20 cellular contexts compared by ENCODE assay signal in genomic region chr20:44963325-44964215, GRCh38. TPM values are rescaled to one million over a fixed set of nuclear protein-coding genes. Genes with fewer than 3 reads are reported as not detected.
DNase-seq lines count a peak whose midpoint lies in the region; ATAC-seq and TF ChIP-seq lines count a peak whose summit lies in the region.
"Had no signal": no experiment of that assay in that cellular context is flagged by ENCODE, and none has a peak within 500 bp of the region (broad histone marks: within the 10 kb centered on the region; RNA-seq: fewer than 3 reads in every experiment).

No MANE protein-coding gene starts in this region.

- peak overlapping the region; percentile 12 for H3K4me3 Mint-ChIP-seq in T-helper 2 cell treated with Interferon-gamma antibody and Interleukin-4, amounts not matched to agents 5 μg/mL and 100 μg/mL, for 36 hours
- H3K4me3 Mint-ChIP-seq in activated T-helper 17 cell treated with anti-CD3 and anti-CD28 coated beads, Interleukin-2, amount 50 U/mL, for 72 hours = peak overlapping the region; percentile 56
- H3K4me3 Mint-ChIP-seq: central memory CD8-positive, alpha-beta T cell had no signal

- H3K27me3 Mint-ChIP-seq in T-helper 2 cell treated with Interferon-gamma antibody and Interleukin-4, amounts not matched to agents 5 μg/mL and 100 μg/mL, for 36 hours (ENCODE audit: low read depth) = no peaks in the 10 kb centered on the region
- H3K27me3 Mint-ChIP-seq in activated T-helper 17 cell treated with anti-CD3 and anti-CD28 coated beads, Interleukin-2, amount 50 U/mL, for 72 hours = no peaks in the 10 kb centered on the region
- H3K27me3 Mint-ChIP-seq: central memory CD8-positive, alpha-beta T cell had no signal

- H3K27ac Mint-ChIP-seq in T-helper 2 cell treated with Interferon-gamma antibody and Interleukin-4, amounts not matched to agents 5 μg/mL and 100 μg/mL, for 36 hours = peak overlapping the region; percentile 58
- H3K27ac Mint-ChIP-seq in activated T-helper 17 cell treated with anti-CD3 and anti-CD28 coated beads, Interleukin-2, amount 50 U/mL, for 72 hours = peak overlapping the region; percentile 77

- DNase-seq in T-helper 2 cell treated with Interferon-gamma antibody and Interleukin-4, amounts not matched to agents 5 μg/mL and 100 μg/mL, for 36 hours (ENCODE audit: low spot score) = no peak
- DNase-seq in T-helper 2 cell (no peak), NCI-H526 treated with DMSO at 0.1 percent for 48 hours (lab: John Stamatoyannopoulos, UW) (peak; percentile 23), mucosa of descending colon (no peak), NCI-H510A treated with DMSO at 0.1 percent for 48 hours (lab: John Stamatoyannopoulos, UW) (no peak)
- DNase-seq: activated CD4-positive, CD25-positive, alpha-beta regulatory T cell; activated T-cell treated with anti-CD3 and anti-CD28 coated beads for 4 hours; DMS53; effector CD8-positive, alpha-beta T cell; H7; head of caudate nucleus; NCI-H1105; NCI-H748 treated with DMSO at 0.1 percent for 48 hours; RPMI8226; transverse colon had no signal

- H3K36me3 ChIP-seq in neural cell (ENCODE audit: insufficient read depth, low read length) (no peaks in the 10 kb centered on the region), mucosa of descending colon (ENCODE audit: low read depth) (no peaks in the 10 kb centered on the region)
- H3K36me3 ChIP-seq: transverse colon had no signal

- TF ChIP-seq EP300 in neural cell (conservative IDR thresholded peaks at IDR 0.05; ENCODE audit: poor library complexity, severe bottlenecking) = peak; percentile 72

- H3K27ac ChIP-seq in neural cell (ENCODE audit: low read length) = peak overlapping the region; percentile 30
- H3K27ac ChIP-seq: C4-2B, transverse colon had no signal

- H3K4me3 ChIP-seq in neural cell (ENCODE audit: low read length) (no peak overlapping the region), mucosa of descending colon (no peak overlapping the region)
- H3K4me3 ChIP-seq: transverse colon had no signal

- intact Hi-C loops in mucosa of descending colon (cut with DNase I, micrococcal nuclease) = no loop called here

- no peak for TF ChIP-seq RAD21 in neural cell (conservative IDR thresholded peaks at IDR 0.05)

- ATAC-seq in activated T-helper 17 cell treated with anti-CD3 and anti-CD28 coated beads, Interleukin-2, amount 50 U/mL, for 72 hours (replicated peaks) = no peak
- ATAC-seq in mucosa of descending colon (no peak), HG02571 (IDR thresholded peaks at IDR 0.05; ENCODE audit: unreplicated experiment) (no peak)

- H3K9ac ChIP-seq in neural cell (ENCODE audit: low read length) = no peak overlapping the region

- H3K9me3 Mint-ChIP-seq in T-helper 2 cell treated with Interferon-gamma antibody and Interleukin-4, amounts not matched to agents 5 μg/mL and 100 μg/mL, for 36 hours = no peaks in the 10 kb centered on the region
- no peaks in the 10 kb centered on the region for H3K9me3 Mint-ChIP-seq in activated T-helper 17 cell treated with anti-CD3 and anti-CD28 coated beads, Interleukin-2, amount 50 U/mL, for 72 hours
- H3K9me3 Mint-ChIP-seq: central memory CD8-positive, alpha-beta T cell had no signal

- H2AFZ ChIP-seq in neural cell (ENCODE audit: low read depth, low read length) = no peak overlapping the region

- peaks cover 32% of the 10 kb centered on the region for H3K36me3 Mint-ChIP-seq in T-helper 2 cell treated with Interferon-gamma antibody and Interleukin-4, amounts not matched to agents 5 μg/mL and 100 μg/mL, for 36 hours (ENCODE audit: low read depth)
- H3K36me3 Mint-ChIP-seq in activated T-helper 17 cell treated with anti-CD3 and anti-CD28 coated beads, Interleukin-2, amount 50 U/mL, for 72 hours (ENCODE audit: low read depth) = peaks cover 40% of the 10 kb centered on the region

- H3K27me3 ChIP-seq in neural cell (ENCODE audit: insufficient read depth, low read depth, low read length) = no peaks in the 10 kb centered on the region
- H3K27me3 ChIP-seq: transverse colon had no signal

- H3K4me1 ChIP-seq in mucosa of descending colon (ENCODE audit: low read depth) = peaks cover 19% of the 10 kb centered on the region

- H4K20me1 ChIP-seq in neural cell (ENCODE audit: insufficient read depth) = no peaks in the 10 kb centered on the region

- no peak for TF ChIP-seq CTCF in neural cell (IDR thresholded peaks at IDR 0.05; ENCODE audit: poor library complexity, severe bottlenecking)
- no peak for TF ChIP-seq CTCF in mucosa of descending colon (IDR thresholded peaks at IDR 0.05)

- H3K9me3 ChIP-seq in neural cell (ENCODE audit: low read length) = no peaks in the 10 kb centered on the region
- no peaks in the 10 kb centered on the region for H3K9me3 ChIP-seq in mucosa of descending colon
- H3K9me3 ChIP-seq: transverse colon had no signal

- H3F3A ChIP-seq in neural cell (ENCODE audit: insufficient read depth, low read length, poor library complexity, severe bottlenecking) = no peaks in the 10 kb centered on the region

- H3K4me1 Mint-ChIP-seq in T-helper 2 cell treated with Interferon-gamma antibody and Interleukin-4, amounts not matched to agents 5 μg/mL and 100 μg/mL, for 36 hours (ENCODE audit: low read depth) = peaks cover 54% of the 10 kb centered on the region
- peaks cover 38% of the 10 kb centered on the region for H3K4me1 Mint-ChIP-seq in activated T-helper 17 cell treated with anti-CD3 and anti-CD28 coated beads, Interleukin-2, amount 50 U/mL, for 72 hours

- peaks cover 29% of the 10 kb centered on the region for H3K79me2 ChIP-seq in neural cell (replicated peaks; ENCODE audit: insufficient read depth, low read length)

- no peaks in the 10 kb centered on the region for H3K9me2 ChIP-seq in neural cell (ENCODE audit: insufficient read depth, low read length)

- H3K4me2 ChIP-seq in neural cell (ENCODE audit: low read length) = no peak overlapping the region

TF ChIP-seq in neural cell, 6 proteins besides CTCF, POLR2A, EP300 and RAD21:
- peak; percentile 36 for TF ChIP-seq POLR2AphosphoS5 (IDR thresholded peaks at IDR 0.05)
- no peak for TF ChIP-seq REST (IDR thresholded peaks at IDR 0.05; ENCODE audit: borderline replicate concordance)

RNA-seq across cellular contexts. Expression of gene STK4, which starts 2.7 kb away (rescaled TPM):
- total RNA-seq in activated T-helper 17 cell treated with anti-CD3 and anti-CD28 coated beads, Interleukin-2, amount 50 U/mL, for 72 hours = 100 to 1,000 TPM; 168 to 215 TPM
- 12.5 and 14.0 TPM in 2 replicates for polyA plus RNA-seq in neural cell
- 49.4 and 52.2 TPM in 2 replicates for polyA minus RNA-seq in neural cell
- total RNA-seq in mucosa of descending colon = 10 to 100 TPM; 34.2 to 42.0 (median 36.6) TPM

RNA-seq across cellular contexts. Expression of gene TOMM34, which starts 3.4 kb away (rescaled TPM):
- total RNA-seq in activated T-helper 17 cell treated with anti-CD3 and anti-CD28 coated beads, Interleukin-2, amount 50 U/mL, for 72 hours = 10 to 100 TPM; 40.1 to 44.8 TPM
- polyA plus RNA-seq in neural cell = 10.0 and 11.7 TPM in 2 replicates
- polyA minus RNA-seq in neural cell = 7.9 and 9.0 TPM in 2 replicates
- total RNA-seq in mucosa of descending colon = 10 to 100 TPM; 10.9 to 15.4 (median 13.3) TPM

RNA-seq across cellular contexts. Expression of gene PABPC1L, which starts 53.7 kb away (rescaled TPM):
- total RNA-seq in activated T-helper 17 cell treated with anti-CD3 and anti-CD28 coated beads, Interleukin-2, amount 50 U/mL, for 72 hours = 10 to 100 TPM; 49.3 to 85.9 TPM
- polyA plus RNA-seq in neural cell = 3.6 and 6.2 TPM in 2 replicates
- 2.7 and 3.5 TPM in 2 replicates for polyA minus RNA-seq in neural cell
- 10 to 100 TPM; 13.3 to 21.6 (median 18.7) TPM for total RNA-seq in mucosa of descending colon
